9 cellular contexts compared by ENCODE assay signal in the genomic region with DNA sequence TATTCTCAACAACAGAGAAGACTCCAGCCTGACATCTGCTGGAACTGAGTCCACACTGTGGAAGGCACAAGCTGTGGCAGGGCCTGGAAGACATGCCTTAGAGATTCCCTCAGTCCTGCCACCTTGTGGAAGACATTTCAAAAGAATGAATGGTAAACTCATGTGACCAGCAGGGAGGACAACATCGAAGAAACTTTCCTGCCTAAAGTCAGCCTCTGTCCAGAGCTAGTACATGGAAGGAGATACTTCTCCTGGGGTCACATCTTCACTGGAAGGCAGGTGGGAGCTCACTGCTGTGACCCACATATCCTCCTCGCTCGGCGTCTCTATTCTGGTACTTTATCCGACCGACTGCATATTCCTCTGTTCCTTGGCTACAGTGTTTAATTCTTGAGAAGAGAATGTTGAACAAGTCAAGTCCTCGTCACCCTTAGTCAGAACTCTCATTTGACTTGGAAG. TPM values are rescaled to one million over a fixed set of nuclear protein-coding genes. Genes with fewer than 3 reads are reported as not detected.
A peak's percentile ranks its signal among the peaks of the same experiment; 100 is the strongest.
DNase-seq lines count a peak whose midpoint lies in the region; ATAC-seq, FAIRE-seq and TF ChIP-seq lines count a peak whose summit lies in the region.
"Had no signal": no experiment of that assay in that cellular context is flagged by ENCODE, and none has a peak within 500 bp of the region (broad histone marks: within the 10 kb centered on the region; RNA-seq: fewer than 3 reads in every experiment).

No MANE protein-coding gene starts in this region.

- DNase-seq in D721Med (ENCODE audit: insufficient read length, low spot score) (peak; percentile 46), T-cell (peak in 8 of 34 experiments; percentile 1 to 13 (median 10)), epithelial cell of proximal tubule (ENCODE audit: low read depth) (peak; percentile 61), mucosa of gallbladder (ENCODE audit: low spot score) (peak; percentile 72)
- no peak for DNase-seq in stimulated activated CD4-positive, alpha-beta T cell treated with anti-CD3 and anti-CD28 coated beads, Interleukin-2, amount 100 ng/mL, for 24 hours
- no peak for DNase-seq in activated CD4-positive, CD25-positive, alpha-beta regulatory T cell treated with anti-CD3 and anti-CD28 coated beads, Interleukin-2, amount 50 U/mL, for 72 hours

- H3K27ac Mint-ChIP-seq in T-cell: no peak overlapping the region

- CTCF ChIA-PET in T-cell (lab: Charles Lee): interaction anchor here (0.6 to 1.1 kb wide), 5 partner anchors 10 to 937 kb away, joined by 3 to 7 read pairs (median 3); no protein-coding TSS in a partner anchor

- POLR2A ChIA-PET in T-cell (lab: Charles Lee): interaction anchor here in 1 of 2 donors (1.0 kb wide), 1 partner anchor 35 kb away, joined by 3 read pairs; no protein-coding TSS in a partner anchor

- peak; percentile 85 for FAIRE-seq in D721Med (lab: Jason Lieb, UNC)

- H3K27me3 Mint-ChIP-seq in T-cell: no peaks in the 10 kb centered on the region
- H3K27me3 Mint-ChIP-seq: stimulated activated naive CD8-positive, alpha-beta T cell treated with anti-CD3 and anti-CD28 coated beads, Interleukin-15, Interleukin-2, amounts not matched to agents 100 ng/mL and 50 ng/mL, for 24 hours had no signal

- peaks cover 24% of the 10 kb centered on the region for H3K36me3 Mint-ChIP-seq in T-cell

- no peaks in the 10 kb centered on the region for H3K9me3 Mint-ChIP-seq in T-cell
- H3K9me3 Mint-ChIP-seq: stimulated activated naive CD8-positive, alpha-beta T cell treated with anti-CD3 and anti-CD28 coated beads, Interleukin-15, Interleukin-2, amounts not matched to agents 100 ng/mL and 50 ng/mL, for 24 hours had no signal

- no peak overlapping the region for H3K4me3 ChIP-seq in epithelial cell of proximal tubule (ENCODE audit: low read depth, low read length)

- TF ChIP-seq CTCF in D721Med (IDR thresholded peaks at IDR 0.05; ENCODE audit: insufficient read depth, missing control alignments) (peak; percentile 46), LNCAP (IDR thresholded peaks at IDR 0.05) (peak; percentile 57), epithelial cell of proximal tubule (conservative IDR thresholded peaks at IDR 0.05; ENCODE audit: low read depth, low read length) (peak; percentile 82)

- ATAC-seq in GM19463 (IDR thresholded peaks at IDR 0.05; ENCODE audit: unreplicated experiment): peak; percentile 83
- ATAC-seq in T-cell (replicated peaks in 1 of 4): peak in 3 of 4 experiments; percentile 43 to 70 (median 52)

- H3K4me3 Mint-ChIP-seq in T-cell: no peak overlapping the region
- H3K4me3 Mint-ChIP-seq: stimulated activated naive CD8-positive, alpha-beta T cell treated with anti-CD3 and anti-CD28 coated beads, Interleukin-15, Interleukin-2, amounts not matched to agents 100 ng/mL and 50 ng/mL, for 24 hours had no signal

- H3K4me1 Mint-ChIP-seq in T-cell: peaks cover 0 to 11% (median 4%) of the 10 kb centered on the region in 3 donors

RNA-seq across cellular contexts. Expression of gene PUM2, which starts 59.5 kb away (rescaled TPM):
- total RNA-seq in T-cell (100 to 1,000 TPM; 128 to 154 (median 138) TPM), epithelial cell of proximal tubule (14.9 and 19.8 TPM in 2 replicates), mucosa of gallbladder (95.8 TPM)

Comparison
In these comparisons a context has a peak if more than half of its experiments do, and no peak if none do; other contexts are left out.
1. DNase-seq: peak in D721Med (single experiment), epithelial cell of proximal tubule (single experiment) and mucosa of gallbladder (single experiment); none in stimulated activated CD4-positive, alpha-beta T cell treated with anti-CD3 and anti-CD28 coated beads, Interleukin-2, amount 100 ng/mL, for 24 hours (0 of 2) and activated CD4-positive, CD25-positive, alpha-beta regulatory T cell treated with anti-CD3 and anti-CD28 coated beads, Interleukin-2, amount 50 U/mL, for 72 hours (single experiment).
2. Peak in every context shown above with its lines, with median percentiles within 50 percentile points of each other: CTCF ChIP-seq.